8 cellular contexts compared by ENCODE assay signal in the genomic region with DNA sequence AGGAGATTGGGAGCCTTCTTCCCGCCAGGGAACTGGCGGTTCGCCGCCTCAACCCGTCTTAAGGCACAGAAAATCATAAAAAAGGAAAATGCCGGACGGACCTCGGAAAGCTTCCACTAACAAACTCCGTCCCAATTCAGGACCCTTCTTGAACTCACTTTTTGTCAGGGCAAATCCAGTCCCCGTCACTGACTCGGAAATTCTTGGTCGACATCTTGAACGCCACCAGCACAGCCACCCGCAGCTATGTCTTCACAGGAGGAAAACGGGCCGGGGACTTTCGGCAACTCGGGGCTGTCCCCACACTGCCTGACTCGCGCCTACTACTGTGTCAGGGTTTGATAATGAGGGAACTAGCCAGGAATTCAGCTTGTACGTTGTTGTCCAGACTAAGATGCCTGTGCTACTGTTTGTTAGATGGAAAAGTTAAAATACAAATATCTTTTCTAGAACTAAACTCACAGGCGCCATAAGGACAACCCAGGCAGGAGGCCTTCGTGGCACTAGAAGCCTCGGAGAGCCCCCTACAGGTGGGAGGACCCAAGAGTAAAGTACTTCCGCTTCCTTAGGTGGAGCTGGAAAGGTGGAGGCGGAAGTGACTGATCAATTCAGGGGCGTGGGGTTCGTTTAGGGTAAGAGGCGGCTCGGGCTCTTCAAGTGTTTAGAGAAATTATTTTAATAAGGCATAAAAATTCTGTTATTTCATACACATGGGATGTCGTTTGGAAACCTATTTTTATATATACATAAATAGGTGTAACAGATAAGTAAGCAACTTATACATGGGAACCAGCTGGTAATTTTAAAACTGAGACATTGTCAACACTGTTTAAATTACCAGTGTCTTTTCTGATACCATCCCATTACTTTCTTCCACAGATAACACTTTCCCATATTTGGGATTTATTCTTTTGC. TPM values are rescaled to one million over a fixed set of nuclear protein-coding genes. Genes with fewer than 3 reads are reported as not detected.
DNase-seq lines count a peak whose midpoint lies in the region; ATAC-seq and TF ChIP-seq lines count a peak whose summit lies in the region.

A gene with protein sequence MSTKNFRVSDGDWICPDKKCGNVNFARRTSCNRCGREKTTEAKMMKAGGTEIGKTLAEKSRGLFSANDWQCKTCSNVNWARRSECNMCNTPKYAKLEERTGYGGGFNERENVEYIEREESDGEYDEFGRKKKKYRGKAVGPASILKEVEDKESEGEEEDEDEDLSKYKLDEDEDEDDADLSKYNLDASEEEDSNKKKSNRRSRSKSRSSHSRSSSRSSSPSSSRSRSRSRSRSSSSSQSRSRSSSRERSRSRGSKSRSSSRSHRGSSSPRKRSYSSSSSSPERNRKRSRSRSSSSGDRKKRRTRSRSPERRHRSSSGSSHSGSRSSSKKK (minus strand): TSS at position 254 of the 915 bp plus-strand sequence. CDS start 40 bp downstream, at position 214.

- no peaks in the 10 kb centered on the region for H3K9me2 ChIP-seq in SK-N-SH

- H3K4me1 Mint-ChIP-seq in HFFc6 (ENCODE audit: low read depth), result peaks cover 56% of the 10 kb centered on the region
- H3K4me1 Mint-ChIP-seq in activated naive CD4-positive, alpha-beta T cell treated with anti-CD3 and anti-CD28 coated beads, Interleukin-2, amount 50 U/mL, for 24 hours, result peaks cover 37% of the 10 kb centered on the region

- peak within 1 kb of the TSS; percentile 99 for H3K27ac Mint-ChIP-seq in HFFc6
- H3K27ac Mint-ChIP-seq in activated naive CD4-positive, alpha-beta T cell treated with anti-CD3 and anti-CD28 coated beads, Interleukin-2, amount 50 U/mL, for 24 hours, result peak within 1 kb of the TSS; percentile 100

- H3K4me3 Mint-ChIP-seq in HFFc6, result peak within 1 kb of the TSS; percentile 99
- H3K4me3 Mint-ChIP-seq in activated naive CD4-positive, alpha-beta T cell treated with anti-CD3 and anti-CD28 coated beads, Interleukin-2, amount 50 U/mL, for 24 hours, result peak within 1 kb of the TSS; percentile 99

- TF ChIP-seq POLR2A in NB4 (IDR thresholded peaks at IDR 0.05; ENCODE audit: extremely low read depth, insufficient read length), result peak; percentile 57

- POLR2A ChIA-PET in SK-N-SH (lab: Yijun Ruan, JAX), result interaction anchor here (1.0 to 1.2 kb wide), 2 partner anchors 35 to 874 kb away, joined by 3 to 4 read pairs; no protein-coding TSS in a partner anchor

- H2AFZ ChIP-seq in SK-N-SH (ENCODE audit: low read depth), result peak within 1 kb of the TSS; percentile 95

- H3F3A ChIP-seq in SK-N-SH (replicated peaks; ENCODE audit: insufficient read depth), result no peaks in the 10 kb centered on the region

- H3K36me3 Mint-ChIP-seq in HFFc6 (ENCODE audit: low read depth), result peaks cover 18% of the 10 kb centered on the region
- peaks cover 7% of the 10 kb centered on the region for H3K36me3 Mint-ChIP-seq in activated naive CD4-positive, alpha-beta T cell treated with anti-CD3 and anti-CD28 coated beads, Interleukin-2, amount 50 U/mL, for 24 hours

- H3K4me3 ChIP-seq in GM06990 (replicated peaks; ENCODE audit: low read depth, low read length) (peak within 1 kb of the TSS; percentile 81), NB4 (ENCODE audit: low read depth, low read length) (peak within 1 kb of the TSS; percentile 98), SK-N-SH (ENCODE audit: low read depth in 2 of 2, low read length in 1 of 2) (peak within 1 kb of the TSS; percentile 93 to 96), thoracic aorta (peak within 1 kb of the TSS; percentile 99)

- 0% methylated on average over 29 of the region's 31 CpGs for WGBS in SK-N-SH (ENCODE audit: low lambda C conversion rate)

- H3K27ac ChIP-seq in SK-N-SH (ENCODE audit: low read depth in 2 of 2, low read length in 1 of 2), result peak within 1 kb of the TSS; percentile 86 to 97
- peak within 1 kb of the TSS; percentile 85 to 88 for H3K27ac ChIP-seq in thoracic aorta

- peak within 1 kb of the TSS; percentile 88 for H3K4me2 ChIP-seq in SK-N-SH

- H3K4me1 ChIP-seq in SK-N-SH (ENCODE audit: control insufficient read depth in 1 of 2, insufficient read depth in 2 of 2, low read depth in 1 of 2, low read length in 1 of 2), result peaks cover 8 to 13% of the 10 kb centered on the region in 2 experiments; a peak in 3 of 4 replicates
- peaks cover 30 to 31% of the 10 kb centered on the region in 2 donors for H3K4me1 ChIP-seq in thoracic aorta (ENCODE audit: control insufficient read depth in 1 of 2, low read depth in 2 of 2)

- TF ChIP-seq RAD21 in SK-N-SH (IDR thresholded peaks at IDR 0.05; ENCODE audit: low read length), result no peak

- DNase-seq in GM06990 (ENCODE audit: extremely low read depth, insufficient read length) (peak; percentile 91), HFFc6 (peak; percentile 92), NB4 (ENCODE audit: low read depth) (peak; percentile 94), SK-N-SH (peak; percentile 81), glomerular endothelial cell (ENCODE audit: extremely low read depth, low read depth, low spot score) (peak; percentile 85), omental fat pad (ENCODE audit: low spot score) (peak; percentile 70), thoracic aorta (ENCODE audit: low spot score) (peak; percentile 63)

- H4K20me1 ChIP-seq in SK-N-SH (ENCODE audit: insufficient read depth), result peaks cover 31% of the 10 kb centered on the region

- peaks cover 1% of the 10 kb centered on the region for H3K36me3 ChIP-seq in GM06990 (ENCODE audit: control insufficient read depth, insufficient read depth, low read length)
- peaks cover 25 to 34% of the 10 kb centered on the region in 2 experiments for H3K36me3 ChIP-seq in SK-N-SH (replicated peaks in 1 of 2; ENCODE audit: control insufficient read depth in 1 of 2, insufficient read depth in 2 of 2, low read length in 1 of 2)
- H3K36me3 ChIP-seq in thoracic aorta, result peaks cover 14% of the 10 kb centered on the region

- peak; percentile 60 for TF ChIP-seq CTCF in GM06990 (IDR thresholded peaks at IDR 0.05; ENCODE audit: insufficient read depth, low read length, poor library complexity, severe bottlenecking)
- peak; percentile 84 for TF ChIP-seq CTCF in HFFc6 (IDR thresholded peaks at IDR 0.05)
- TF ChIP-seq CTCF in NB4 (IDR thresholded peaks at IDR 0.05; ENCODE audit: low read depth, low read length), result peak; percentile 53
- TF ChIP-seq CTCF in SK-N-SH (IDR thresholded peaks at IDR 0.05), result peak; percentile 77
- peak in 1 of 3 donors; percentile 73 for TF ChIP-seq CTCF in omental fat pad (IDR thresholded peaks at IDR 0.05)
- TF ChIP-seq CTCF in thoracic aorta (IDR thresholded peaks at IDR 0.05), result peak; percentile 43

- H3K27me3 Mint-ChIP-seq in HFFc6 (ENCODE audit: insufficient read depth), result no peaks in the 10 kb centered on the region
- H3K27me3 Mint-ChIP-seq in activated naive CD4-positive, alpha-beta T cell treated with anti-CD3 and anti-CD28 coated beads, Interleukin-2, amount 50 U/mL, for 24 hours, result peaks cover 8% of the 10 kb centered on the region

- no peaks in the 10 kb centered on the region for H3K9me3 Mint-ChIP-seq in HFFc6
- H3K9me3 Mint-ChIP-seq in activated naive CD4-positive, alpha-beta T cell treated with anti-CD3 and anti-CD28 coated beads, Interleukin-2, amount 50 U/mL, for 24 hours, result peaks cover 6% of the 10 kb centered on the region

- no peaks in the 10 kb centered on the region for H3K27me3 ChIP-seq in GM06990 (replicated peaks; ENCODE audit: control insufficient read depth, insufficient read depth, low read length)
- no peaks in the 10 kb centered on the region for H3K27me3 ChIP-seq in SK-N-SH (ENCODE audit: insufficient read depth)
- H3K27me3 ChIP-seq in thoracic aorta (replicated peaks; ENCODE audit: insufficient read depth), result no peaks in the 10 kb centered on the region

- peak; percentile 22 to 43; a peak in 2 of 4 replicates for TF ChIP-seq EP300 in SK-N-SH (IDR thresholded peaks at IDR 0.05; ENCODE audit: borderline replicate concordance in 1 of 2, low read depth in 1 of 2, low read length in 1 of 2)

- ATAC-seq in omental fat pad (ENCODE audit: low FRiP score) (peak; percentile 98), thoracic aorta (ENCODE audit: insufficient number of reproducible peaks, low FRiP score, low read depth) (peak; percentile 98)

- H3K9ac ChIP-seq in SK-N-SH, result peak within 1 kb of the TSS; percentile 95

- CTCF ChIA-PET in SK-N-SH (lab: Yijun Ruan, JAX), result interaction anchor here (0.7 to 2.1 kb wide), 12 partner anchors 8 to 871 kb away, joined by 3 to 11 read pairs (median 4); partner anchors contain the start of gene PTGER3

- peaks cover 48% of the 10 kb centered on the region for H3K79me2 ChIP-seq in SK-N-SH (ENCODE audit: insufficient read depth)

- H3K9me3 ChIP-seq in SK-N-SH, result no peaks in the 10 kb centered on the region
- H3K9me3 ChIP-seq in thoracic aorta, result no peaks in the 10 kb centered on the region

TF ChIP-seq in SK-N-SH, 30 proteins besides CTCF, POLR2A, EP300 and RAD21 (continues in another document):
- TF ChIP-seq RCOR1 (IDR thresholded peaks at IDR 0.05; ENCODE audit: low read length) (peak; percentile 69), MAX (IDR thresholded peaks at IDR 0.05; ENCODE audit: low read depth) (peak; percentile 70), MXI1 (IDR thresholded peaks at IDR 0.05; ENCODE audit: low read depth, low read length) (peak; percentile 74; the same call in 1 of the 2 replicates), JUND (IDR thresholded peaks at IDR 0.05) (no peak), TCF12 (IDR thresholded peaks at IDR 0.05) (peak; percentile 19; the same call in 1 of the 2 replicates), SIN3A (IDR thresholded peaks at IDR 0.05; ENCODE audit: borderline replicate concordance, low read depth, low read length) (peak; percentile 19), FOSL2 (IDR thresholded peaks at IDR 0.05; ENCODE audit: borderline replicate concordance, low read depth) (no peak), RFX5 (IDR thresholded peaks at IDR 0.05; ENCODE audit: low read length) (peak; percentile 55; the same call in 1 of the 2 replicates), USF1 (IDR thresholded peaks at IDR 0.05; ENCODE audit: borderline replicate concordance, low read depth) (no peak; the same call in 1 of the 2 replicates), FOXJ3 (CRISPR knock-in tag; IDR thresholded peaks at IDR 0.05) (no peak)

RNA-seq across cellular contexts. Expression of the gene that starts here (rescaled TPM):
- total RNA-seq in HFFc6 (2021; fragmentation: NEBNext Ultra II Directional; extraction: Animal tissue kit (Norgen Biotek cat#: 25700)), result 10 to 100 TPM; 71.0 to 87.4 (median 80.5) TPM
- 45.2 and 69.2 TPM in 2 replicates for polyA plus RNA-seq in SK-N-SH (2012; rRNA removed)
- polyA plus RNA-seq in SK-N-SH (2012; cell fraction: cytosol; rRNA removed), result 34.2 and 45.2 TPM in 2 replicates
- 85.3 and 249 TPM in 2 replicates for polyA plus RNA-seq in SK-N-SH (2012; cell fraction: nucleus; rRNA removed)
- total RNA-seq in glomerular endothelial cell (41.7 and 43.7 TPM in 2 replicates), omental fat pad (10 to 100 TPM; 50.3 to 86.2 (median 62.5) TPM), thoracic aorta (100 to 1,000 TPM; 116 to 133 TPM)

Comparison
In these comparisons a context has a peak if more than half of its experiments do, and no peak if none do; other contexts are left out.
1. Peak in every context shown above with its lines: DNase-seq, ATAC-seq, H3K4me3 ChIP-seq and H3K27ac ChIP-seq.